In the genomic region with DNA sequence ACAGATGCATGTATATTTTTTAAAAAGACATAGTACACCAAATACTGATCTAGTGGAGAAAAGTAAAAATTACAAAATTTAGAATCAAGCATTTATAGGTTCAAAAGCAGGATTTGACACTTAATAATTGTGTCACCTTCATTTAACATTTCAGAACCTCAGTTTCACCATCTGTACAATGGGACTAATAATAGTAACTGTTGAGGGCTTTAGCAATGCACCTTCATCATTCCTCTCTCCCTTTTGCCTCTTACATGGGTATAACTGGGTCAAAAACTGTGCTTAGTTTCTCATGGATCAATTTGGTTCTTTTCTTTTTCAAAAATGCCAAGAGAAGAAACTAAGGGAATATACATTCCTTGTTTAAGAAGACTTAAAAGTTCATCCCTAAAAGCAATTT, we compare ENCODE assay signal across 21 cellular contexts. TPM values are rescaled to one million over a fixed set of nuclear protein-coding genes. Genes with fewer than 3 reads are reported as not detected.
A peak's percentile ranks its signal among the peaks of the same experiment; 100 is the strongest.
DNase-seq lines count a peak whose midpoint lies in the region; ATAC-seq, FAIRE-seq and TF ChIP-seq lines count a peak whose summit lies in the region.
"Had no signal": no experiment of that assay in that cellular context is flagged by ENCODE, and none has a peak within 500 bp of the region (broad histone marks: within the 10 kb centered on the region; RNA-seq: fewer than 3 reads in every experiment).

No MANE protein-coding gene starts in this region.

- H3K4me1 ChIP-seq in ACC112 (ENCODE audit: control insufficient read depth, insufficient read depth, low read length, unreplicated experiment), result peaks cover 36% of the 10 kb centered on the region
- H3K4me1 ChIP-seq in breast epithelium, result no peaks in the 10 kb centered on the region
- H3K4me1 ChIP-seq in HepG2 (ENCODE audit: insufficient read depth, low read length), result peaks cover 95% of the 10 kb centered on the region
- peaks cover 16 to 26% (median 17%) of the 10 kb centered on the region in 3 donors for H3K4me1 ChIP-seq in skeletal muscle tissue (ENCODE audit: control insufficient read depth in 3 of 3, insufficient read depth in 3 of 3, low read length in 3 of 3)
- H3K4me1 ChIP-seq in foreskin keratinocyte, result no peaks in the 10 kb centered on the region

- H3K4me3 ChIP-seq in ACC112 (ENCODE audit: low read depth, low read length) (peak overlapping the region; percentile 45; the same call in 1 of the 2 replicates), breast epithelium (no peak overlapping the region), HepG2 (replicated peaks in 1 of 3; ENCODE audit: insufficient read depth in 1 of 3, low read depth in 2 of 3, low read length in 3 of 3) (no peak overlapping the region), skeletal muscle tissue (ENCODE audit: low read length in 3 of 3) (no peak overlapping the region)

- H3K9ac ChIP-seq in HepG2 (ENCODE audit: insufficient read depth, low read depth, low read length) (peak overlapping the region; percentile 46; the same call in 1 of the 2 replicates), skeletal muscle tissue (ENCODE audit: low read depth in 1 of 3, low read length in 3 of 3) (no peak overlapping the region)

- FAIRE-seq in HepG2 (lab: Jason Lieb, UNC), result no peak

- H2AFZ ChIP-seq in ACC112 (ENCODE audit: low read length, unreplicated experiment) (peak overlapping the region; percentile 70), HepG2 (ENCODE audit: low read length) (no peak overlapping the region)

- TF ChIP-seq EP300 in HepG2 (IDR thresholded peaks at IDR 0.05; ENCODE audit: low read depth in 2 of 2, low read length in 2 of 2), result no peak
- no peak for TF ChIP-seq EP300 in HepG2 (CRISPR knock-in tag; IDR thresholded peaks at IDR 0.05; ENCODE audit: borderline replicate concordance)

- peak overlapping the region; percentile 84 for H3K27ac ChIP-seq in ACC112 (ENCODE audit: low read depth, low read length)
- peak overlapping the region; percentile 74 to 79 for H3K27ac ChIP-seq in breast epithelium
- peak overlapping the region; percentile 100 for H3K27ac ChIP-seq in HepG2 (ENCODE audit: extremely low read length, insufficient read depth, low read length)
- peak overlapping the region; percentile 54 for H3K27ac ChIP-seq in skeletal muscle tissue (ENCODE audit: low read depth, low read length)
- H3K27ac ChIP-seq in foreskin keratinocyte, result no peak overlapping the region
- H3K27ac ChIP-seq: epithelial cell of prostate had no signal

- in situ Hi-C loops in HepG2 (cut with HindIII; ENCODE audit: extremely low pct_ligation_motif_present, low pct_unique_long_range_greater_than_20kb), result no loop called here

- TF ChIP-seq CTCF in breast epithelium (IDR thresholded peaks at IDR 0.05) (no peak), HepG2 (CRISPR knock-in tag; IDR thresholded peaks at IDR 0.05) (no peak), foreskin keratinocyte (conservative IDR thresholded peaks at IDR 0.05) (no peak)

- H3K9me3 ChIP-seq in breast epithelium, result no peaks in the 10 kb centered on the region
- H3K9me3 ChIP-seq in HepG2 (ENCODE audit: low read length), result no peaks in the 10 kb centered on the region
- H3K9me3 ChIP-seq in skeletal muscle tissue (ENCODE audit: control insufficient read depth in 3 of 3, low read length in 3 of 3), result no peaks in the 10 kb centered on the region

- H3K79me2 ChIP-seq in ACC112 (ENCODE audit: control insufficient read depth, insufficient read depth, low read length, unreplicated experiment) (no peaks in the 10 kb centered on the region), HepG2 (ENCODE audit: insufficient read depth, low read length) (peaks cover 10% of the 10 kb centered on the region)

- H4K20me1 ChIP-seq in HepG2 (ENCODE audit: insufficient read depth, low read length), result no peaks in the 10 kb centered on the region

- intact Hi-C loops in breast epithelium (cut with DNase I; ENCODE audit: low total_unique reads), result no loop called here
- intact Hi-C loops in HepG2 (cut with micrococcal nuclease; ENCODE audit: unreplicated experiment), result loop anchor here (10.0 kb wide), 2 partner anchors 103 to 653 kb away; no protein-coding TSS in a partner anchor

- H3K36me3 ChIP-seq in ACC112 (ENCODE audit: insufficient read depth, low read length), result no peaks in the 10 kb centered on the region
- H3K36me3 ChIP-seq in breast epithelium, result no peaks in the 10 kb centered on the region
- no peaks in the 10 kb centered on the region for H3K36me3 ChIP-seq in HepG2 (replicated peaks in 1 of 2; ENCODE audit: control insufficient read depth in 1 of 2, insufficient read depth in 2 of 2, low read length in 2 of 2)
- H3K36me3 ChIP-seq in skeletal muscle tissue (ENCODE audit: control insufficient read depth in 3 of 3, insufficient read depth in 3 of 3, low read length in 3 of 3), result no peaks in the 10 kb centered on the region

- H3K27me3 ChIP-seq in ACC112 (ENCODE audit: insufficient read depth, low read length) (no peaks in the 10 kb centered on the region), breast epithelium (no peaks in the 10 kb centered on the region), HepG2 (ENCODE audit: control insufficient read depth in 1 of 2, insufficient read depth in 2 of 2, low read length in 2 of 2) (no peaks in the 10 kb centered on the region), skeletal muscle tissue (ENCODE audit: control insufficient read depth in 3 of 3, insufficient read depth in 3 of 3, low read length in 3 of 3) (no peaks in the 10 kb centered on the region), foreskin keratinocyte (no peaks in the 10 kb centered on the region)

- DNase-seq in breast epithelium (ENCODE audit: low spot score in 2 of 2) (no peak), HepG2 (ENCODE audit: low spot score) (no peak), NCI-H748 (lab: John Stamatoyannopoulos, UW; ENCODE audit: unreplicated experiment) (no peak), foreskin keratinocyte (no peak), C1 segment of cervical spinal cord (lab: John Stamatoyannopoulos, UW) (no peak)
- DNase-seq in activated effector memory CD4-positive, alpha-beta T cell treated with Interleukin-2 at 50 U/mL for 16 hours, result no peak
- DNase-seq: activated CD4-positive, alpha-beta T cell treated with anti-CD3 and anti-CD28 coated beads for 1 hour; activated CD8-positive, alpha-beta memory T cell treated with anti-CD3 and anti-CD28 coated beads, Interleukin-2, amount 50 U/mL, for 48 hours; Calu3; Kasumi-1; natural killer cell; NCI-H1436 treated with DMSO at 0.1 percent for 48 hours; NCI-H345; SIG-M5; stimulated activated naive CD4-positive, alpha-beta T cell; T-helper 9 cell had no signal

- TF ChIP-seq POLR2A in breast epithelium (IDR thresholded peaks at IDR 0.05) (no peak), HepG2 (IDR thresholded peaks at IDR 0.05; ENCODE audit: insufficient read depth in 1 of 2, low read depth in 2 of 2, low read length in 2 of 2) (no peak)

- POLR2A ChIA-PET in HepG2 (lab: Yijun Ruan, JAX), result interaction anchor here (0.7 to 6.3 kb wide), 13 partner anchors 8 to 369 kb away, joined by 3 to 91 read pairs (median 7); a partner anchor contains a TSS

- ATAC-seq in HepG2 (no peak), foreskin keratinocyte (no peak)
- ATAC-seq: activated naive CD4-positive, alpha-beta T cell treated with anti-CD3 and anti-CD28 coated beads, Interleukin-2, amount 50 U/mL, for 72 hours; natural killer cell had no signal

- BruUV-seq in HepG2 (replicated peaks; lab: Mats Ljungman, UMichigan), result TSS peak; percentile 69

- TF ChIP-seq RAD21 in HepG2 (CRISPR knock-in tag; IDR thresholded peaks at IDR 0.05), result no peak

- peak overlapping the region; percentile 60 for H3K4me2 ChIP-seq in HepG2 (ENCODE audit: low read depth, low read length)

- CTCF ChIA-PET in HepG2 (lab: Yijun Ruan, JAX; ENCODE audit: low intra/inter-chr PET ratio, low total read pairs), result no interaction called here

RNA-seq across cellular contexts. Expression of a gene that starts 5.5 kb away (rescaled TPM):
- total RNA-seq in breast epithelium, result 1 to 10 TPM in 1 of 3 donors, not detected in 2; 1.3 TPM
- total RNA-seq in HepG2 (2016; rRNA removed; fragmentation: Illumina TruSeq; extraction: Trizol), result not detected in 2 replicates
- not detected in 2 replicates for total RNA-seq in HepG2 (2016; cell fraction: cytosol; rRNA removed; fragmentation: Illumina TruSeq; extraction: Trizol; ENCODE audit: low read depth)
- total RNA-seq in HepG2 (2016; cell fraction: insoluble cytoplasmic fraction; rRNA removed; fragmentation: Illumina TruSeq; extraction: Trizol), result not detected in 2 replicates
- not detected in 2 replicates for total RNA-seq in HepG2 (2016; cell fraction: membrane; rRNA removed; fragmentation: Illumina TruSeq; extraction: Trizol)
- total RNA-seq in HepG2 (2016; cell fraction: nucleus; rRNA removed; fragmentation: Illumina TruSeq; extraction: Trizol), result not detected in 2 replicates
- polyA plus RNA-seq in HepG2 (2011; rRNA removed), result not detected in 2 replicates
- polyA plus RNA-seq in HepG2 (2011; cell fraction: cytosol; rRNA removed), result 0.06 TPM in 1 of 2 replicates, not detected in the other
- polyA plus RNA-seq in HepG2 (2011; cell fraction: nucleus; rRNA removed), result 0.33 TPM in 1 of 2 replicates, not detected in the other
- polyA plus RNA-seq in HepG2 (2012), result not detected in 2 replicates
- polyA plus RNA-seq in HepG2 (2016; cell fraction: cytosol; fragmentation: Illumina TruSeq; extraction: Trizol; ENCODE audit: low read depth), result not detected in 2 replicates
- polyA plus RNA-seq in HepG2 (2016; cell fraction: insoluble cytoplasmic fraction; fragmentation: Illumina TruSeq; extraction: Trizol; ENCODE audit: low read depth), result not detected in 2 replicates
- not detected in 2 replicates for polyA plus RNA-seq in HepG2 (2016; cell fraction: membrane; fragmentation: Illumina TruSeq; extraction: Trizol; ENCODE audit: low read depth)
- not detected in 2 replicates for polyA plus RNA-seq in HepG2 (2016; cell fraction: nucleus; fragmentation: Illumina TruSeq; extraction: Trizol; ENCODE audit: insufficient read depth, low read depth)
- polyA minus RNA-seq in HepG2 (2011; rRNA and poly(A)+ RNA removed; ENCODE audit: low replicate concordance), result not detected in 2 replicates
- polyA minus RNA-seq in HepG2 (2011; cell fraction: cytosol; rRNA and poly(A)+ RNA removed), result not detected in 2 replicates
- polyA minus RNA-seq in HepG2 (2011; cell fraction: nucleus; rRNA and poly(A)+ RNA removed), result 1.2 TPM in 1 of 2 replicates, not detected in the other
- total RNA-seq in skeletal muscle tissue, result not detected
- not detected in 2 replicates for total RNA-seq in foreskin keratinocyte
- polyA plus RNA-seq in foreskin keratinocyte, result not detected in 2 replicates
- total RNA-seq: activated naive CD4-positive, alpha-beta T cell treated with anti-CD3 and anti-CD28 coated beads, Interleukin-2, amount 50 U/mL, for 72 hours; Calu3; left lobe of liver; natural killer cell had no signal

RNA-seq across cellular contexts. Expression of a gene that starts 27.4 kb away (rescaled TPM):
- total RNA-seq in breast epithelium, result 10 to 100 TPM; 21.1 to 36.9 (median 24.9) TPM
- 27.1 and 33.6 TPM in 2 replicates for total RNA-seq in HepG2 (2016; rRNA removed; fragmentation: Illumina TruSeq; extraction: Trizol)
- total RNA-seq in HepG2 (2016; cell fraction: cytosol; rRNA removed; fragmentation: Illumina TruSeq; extraction: Trizol; ENCODE audit: low read depth), result 12.6 and 14.9 TPM in 2 replicates
- 28.7 and 35.7 TPM in 2 replicates for total RNA-seq in HepG2 (2016; cell fraction: insoluble cytoplasmic fraction; rRNA removed; fragmentation: Illumina TruSeq; extraction: Trizol)
- 12.9 and 13.9 TPM in 2 replicates for total RNA-seq in HepG2 (2016; cell fraction: membrane; rRNA removed; fragmentation: Illumina TruSeq; extraction: Trizol)
- 61.9 and 62.3 TPM in 2 replicates for total RNA-seq in HepG2 (2016; cell fraction: nucleus; rRNA removed; fragmentation: Illumina TruSeq; extraction: Trizol)
- polyA plus RNA-seq in HepG2 (2011; rRNA removed), result 50.3 and 59.4 TPM in 2 replicates
- 28.6 and 41.2 TPM in 2 replicates for polyA plus RNA-seq in HepG2 (2011; cell fraction: cytosol; rRNA removed)
- polyA plus RNA-seq in HepG2 (2011; cell fraction: nucleus; rRNA removed), result 71.6 and 77.3 TPM in 2 replicates
- 41.8 and 49.9 TPM in 2 replicates for polyA plus RNA-seq in HepG2 (2012)
- polyA plus RNA-seq in HepG2 (2016; cell fraction: cytosol; fragmentation: Illumina TruSeq; extraction: Trizol; ENCODE audit: low read depth), result 3.8 and 4.4 TPM in 2 replicates
- polyA plus RNA-seq in HepG2 (2016; cell fraction: insoluble cytoplasmic fraction; fragmentation: Illumina TruSeq; extraction: Trizol; ENCODE audit: low read depth), result 25.0 and 25.2 TPM in 2 replicates
- 6.2 and 6.8 TPM in 2 replicates for polyA plus RNA-seq in HepG2 (2016; cell fraction: membrane; fragmentation: Illumina TruSeq; extraction: Trizol; ENCODE audit: low read depth)
- 33.1 and 33.7 TPM in 2 replicates for polyA plus RNA-seq in HepG2 (2016; cell fraction: nucleus; fragmentation: Illumina TruSeq; extraction: Trizol; ENCODE audit: insufficient read depth, low read depth)
- 21.7 and 144 TPM in 2 replicates for polyA minus RNA-seq in HepG2 (2011; rRNA and poly(A)+ RNA removed; ENCODE audit: low replicate concordance)
- 63.4 and 75.3 TPM in 2 replicates for polyA minus RNA-seq in HepG2 (2011; cell fraction: cytosol; rRNA and poly(A)+ RNA removed)
- 391 and 460 TPM in 2 replicates for polyA minus RNA-seq in HepG2 (2011; cell fraction: nucleus; rRNA and poly(A)+ RNA removed)
- 31.3 TPM for total RNA-seq in skeletal muscle tissue
- 6.1 and 7.7 TPM in 2 replicates for total RNA-seq in foreskin keratinocyte
- 2.1 and 2.7 TPM in 2 replicates for polyA plus RNA-seq in foreskin keratinocyte
